In genomic region chr7:19122018-19122588, GRCh38 we compare ENCODE assay signal across 8 cellular contexts. TPM values are rescaled to one million over a fixed set of nuclear protein-coding genes. Genes with fewer than 3 reads are reported as not detected.
A peak's percentile ranks its signal among the peaks of the same experiment; 100 is the strongest.
DNase-seq lines count a peak whose midpoint lies in the region; ATAC-seq and TF ChIP-seq lines count a peak whose summit lies in the region.

No MANE protein-coding gene starts in this region.

- H3K9me3 ChIP-seq in Loucy (ENCODE audit: insufficient read depth, low read depth, low read length) = no peaks in the 10 kb centered on the region

- no peak overlapping the region for H3K27ac ChIP-seq in VCaP

- H3K9ac ChIP-seq in Loucy (ENCODE audit: low read depth, low read length, poor library complexity, severe bottlenecking) = no peak overlapping the region

- H3K4me3 ChIP-seq in Loucy (ENCODE audit: low read length, poor library complexity, severe bottlenecking) = no peak overlapping the region
- H3K4me3 ChIP-seq in kidney epithelial cell (ENCODE audit: low read depth, low read length) = no peak overlapping the region

- no peaks in the 10 kb centered on the region for H4K20me1 ChIP-seq in Loucy (ENCODE audit: insufficient read depth, low read length, poor library complexity, severe bottlenecking)

- H3K4me1 ChIP-seq in Loucy (ENCODE audit: insufficient read depth, low read length, poor library complexity, severe bottlenecking) = no peaks in the 10 kb centered on the region

- DNase-seq in DMS 273 treated with DMSO at 0.1 percent for 48 hours (lab: John Stamatoyannopoulos, UW) (peak; percentile 36), kidney epithelial cell (ENCODE audit: low read depth) (no peak), cerebellum (ENCODE audit: low spot score) (no peak), posterior vena cava (ENCODE audit: low spot score) (no peak)
- DNase-seq in effector CD4-positive, alpha-beta T cell = no peak

- no peaks in the 10 kb centered on the region for H3K27me3 ChIP-seq in Loucy (ENCODE audit: insufficient read depth, low read length, poor library complexity, severe bottlenecking)
- H3K27me3 ChIP-seq in kidney epithelial cell (ENCODE audit: control insufficient read depth, insufficient read depth, low read length) = peaks cover 40% of the 10 kb centered on the region

- H3K36me3 ChIP-seq in Loucy (ENCODE audit: insufficient read depth, low read length) = no peaks in the 10 kb centered on the region
- no peaks in the 10 kb centered on the region for H3K36me3 ChIP-seq in kidney epithelial cell (ENCODE audit: control insufficient read depth, insufficient read depth, low read length)

- H2AFZ ChIP-seq in Loucy (ENCODE audit: low read length) = no peak overlapping the region

- no peaks in the 10 kb centered on the region for H3K79me2 ChIP-seq in Loucy (ENCODE audit: insufficient read depth, low read length)

- TF ChIP-seq CTCF in Loucy (conservative IDR thresholded peaks at IDR 0.05; ENCODE audit: low read length) (peak; percentile 98), VCaP (conservative IDR thresholded peaks at IDR 0.05) (peak; percentile 91), kidney epithelial cell (IDR thresholded peaks at IDR 0.05; ENCODE audit: insufficient read depth, low read length, poor library complexity, severe bottlenecking) (peak; percentile 74)

- no peaks in the 10 kb centered on the region for H3K9me2 ChIP-seq in Loucy (replicated peaks; ENCODE audit: low read depth, low read length)

- H3F3A ChIP-seq in Loucy (ENCODE audit: low read depth) = no peaks in the 10 kb centered on the region

- intact Hi-C loops in posterior vena cava (cut with DNase I) = no loop called here

- ATAC-seq in HG03354 (IDR thresholded peaks at IDR 0.05; ENCODE audit: poor library complexity, severe bottlenecking, unreplicated experiment) = no peak

- no peak overlapping the region for H3K4me2 ChIP-seq in Loucy (ENCODE audit: low read depth, low read length, poor library complexity, severe bottlenecking)

RNA-seq across cellular contexts. Expression of gene TWIST1, which starts 4.7 kb away (rescaled TPM):
- total RNA-seq in kidney epithelial cell (1.6 and 6.3 TPM in 2 replicates), cerebellum (2.7 TPM), posterior vena cava (1 to 10 TPM; 2.0 to 5.0 TPM)

RNA-seq across cellular contexts. Expression of gene FERD3L, which starts 23.1 kb away (rescaled TPM):
- total RNA-seq in kidney epithelial cell = not detected in 2 replicates
- total RNA-seq in cerebellum = not detected
- total RNA-seq in posterior vena cava = not detected
